ENCODE assay signal across 13 cellular contexts in the genomic region with DNA sequence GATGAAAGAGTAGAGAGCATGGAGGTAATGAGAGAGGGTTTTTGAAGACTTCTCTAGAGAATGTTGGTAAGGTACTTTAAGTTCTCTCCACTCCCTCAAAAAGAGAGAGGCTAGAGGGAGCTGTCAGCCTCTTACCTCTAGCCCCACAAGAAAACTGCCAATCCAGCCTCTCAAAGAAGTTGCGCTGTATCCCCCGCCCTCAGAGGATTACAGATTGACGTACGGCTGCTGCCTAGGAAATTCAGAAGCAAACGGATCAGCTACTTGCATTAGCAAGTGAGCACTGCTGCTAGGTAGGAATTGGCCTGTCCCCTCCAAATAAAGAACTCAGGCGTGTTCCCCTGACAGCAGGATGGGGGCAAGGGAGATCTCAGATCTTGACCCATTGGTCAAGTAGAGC. TPM values are rescaled to one million over a fixed set of nuclear protein-coding genes. Genes with fewer than 3 reads are reported as not detected.
DNase-seq lines count a peak whose midpoint lies in the region; ATAC-seq and TF ChIP-seq lines count a peak whose summit lies in the region.
"Had no signal": no experiment of that assay in that cellular context is flagged by ENCODE, and none has a peak within 500 bp of the region (broad histone marks: within the 10 kb centered on the region; RNA-seq: fewer than 3 reads in every experiment).

No MANE protein-coding gene starts in this region.

- no peak for DNase-seq in activated T-cell treated with anti-CD3 and anti-CD28 coated beads, Interleukin-2, amount 50 U/mL, for 24 hours
- no peak for DNase-seq in activated T-cell treated with anti-CD3 and anti-CD28 coated beads, Interleukin-2, amount 50 U/mL, for 1 hour
- peak; percentile 47 for DNase-seq in esophagus muscularis mucosa (ENCODE audit: extremely low spot score)
- DNase-seq in osteocyte (ENCODE audit: extremely low spot score, unreplicated experiment): peak; percentile 49
- DNase-seq in NCI-H774 (lab: John Stamatoyannopoulos, UW): no peak
- DNase-seq: 8988T; CD8-positive, alpha-beta T cell; HCEC 1CT had no signal

- H3K9me3 ChIP-seq in esophagus muscularis mucosa: no peaks in the 10 kb centered on the region

- H3K36me3 ChIP-seq in esophagus muscularis mucosa: peaks cover 0 to 20% (median 14%) of the 10 kb centered on the region in 4 donors

- H3K27ac ChIP-seq in esophagus muscularis mucosa (replicated peaks in 1 of 4): no peak overlapping the region
- H3K27ac ChIP-seq: BLaER1, HL-60 had no signal

- intact Hi-C loops in esophagus muscularis mucosa (cut with DNase I): no loop called here

- WGBS in esophagus muscularis mucosa: 94% methylated on average over 5 of the region's 6 CpGs

- ATAC-seq in GM21619 (IDR thresholded peaks at IDR 0.05; ENCODE audit: unreplicated experiment) (no peak), GM21390 (IDR thresholded peaks at IDR 0.05; ENCODE audit: unreplicated experiment) (no peak)
- ATAC-seq: CD8-positive, alpha-beta T cell; GM23338 had no signal

- TF ChIP-seq POLR2A in esophagus muscularis mucosa (IDR thresholded peaks at IDR 0.05; ENCODE audit: low read depth): no peak

- H3K4me1 Mint-ChIP-seq in activated T-cell treated with anti-CD3 and anti-CD28 coated beads, Interleukin-2, amount 50 U/mL, for 24 hours (ENCODE audit: low read depth): no peaks in the 10 kb centered on the region
- H3K4me1 Mint-ChIP-seq in osteocyte (ENCODE audit: unreplicated experiment): peaks cover 3% of the 10 kb centered on the region
- H3K4me1 Mint-ChIP-seq: GM23338 had no signal

- no peaks in the 10 kb centered on the region for H3K27me3 Mint-ChIP-seq in activated T-cell treated with anti-CD3 and anti-CD28 coated beads, Interleukin-2, amount 50 U/mL, for 24 hours
- H3K27me3 Mint-ChIP-seq in osteocyte (ENCODE audit: unreplicated experiment): no peaks in the 10 kb centered on the region

- no peaks in the 10 kb centered on the region for H3K4me1 ChIP-seq in esophagus muscularis mucosa
- H3K4me1 ChIP-seq: BLaER1 had no signal

- TF ChIP-seq EP300 in esophagus muscularis mucosa (IDR thresholded peaks at IDR 0.05): no peak

- no peak overlapping the region for H3K4me3 ChIP-seq in esophagus muscularis mucosa
- H3K4me3 ChIP-seq: BLaER1, GM23338 had no signal

- peaks cover 8% of the 10 kb centered on the region for H3K9me3 Mint-ChIP-seq in activated T-cell treated with anti-CD3 and anti-CD28 coated beads, Interleukin-2, amount 50 U/mL, for 24 hours
- H3K9me3 Mint-ChIP-seq in osteocyte (ENCODE audit: unreplicated experiment): no peaks in the 10 kb centered on the region

- no peaks in the 10 kb centered on the region for H3K27me3 ChIP-seq in esophagus muscularis mucosa
- H3K27me3 ChIP-seq: BLaER1 had no signal

- no peak for TF ChIP-seq CTCF in esophagus muscularis mucosa (IDR thresholded peaks at IDR 0.05)
- TF ChIP-seq CTCF in osteocyte (IDR thresholded peaks at IDR 0.05): no peak

- peaks cover 58% of the 10 kb centered on the region for H3K36me3 Mint-ChIP-seq in activated T-cell treated with anti-CD3 and anti-CD28 coated beads, Interleukin-2, amount 50 U/mL, for 24 hours (ENCODE audit: low read depth)
- peaks cover 19% of the 10 kb centered on the region for H3K36me3 Mint-ChIP-seq in osteocyte (ENCODE audit: unreplicated experiment)

- H3K4me3 Mint-ChIP-seq in activated T-cell treated with anti-CD3 and anti-CD28 coated beads, Interleukin-2, amount 50 U/mL, for 24 hours: no peak overlapping the region
- no peak overlapping the region for H3K4me3 Mint-ChIP-seq in osteocyte (ENCODE audit: unreplicated experiment)
- H3K4me3 Mint-ChIP-seq: CD8-positive, alpha-beta T cell; GM23338 had no signal

- H3K27ac Mint-ChIP-seq in activated T-cell treated with anti-CD3 and anti-CD28 coated beads, Interleukin-2, amount 50 U/mL, for 24 hours: peak overlapping the region; percentile 40
- H3K27ac Mint-ChIP-seq in osteocyte (ENCODE audit: unreplicated experiment): no peak overlapping the region
- H3K27ac Mint-ChIP-seq: CD8-positive, alpha-beta T cell; GM23338 had no signal

RNA-seq across cellular contexts. Expression of a gene that starts 34.2 kb away (rescaled TPM):
- total RNA-seq in esophagus muscularis mucosa (1 to 10 TPM in 3 of 4 donors, under 1 TPM in 1; 0.99 to 4.3 (median 1.5) TPM), osteocyte (1.6 and 2.3 TPM in 2 replicates)

Comparison
In these comparisons a context has a peak if more than half of its experiments do, and no peak if none do; other contexts are left out.
1. DNase-seq: peak in esophagus muscularis mucosa (single experiment) and osteocyte (single experiment); none in activated T-cell treated with anti-CD3 and anti-CD28 coated beads, Interleukin-2, amount 50 U/mL, for 24 hours (single experiment), activated T-cell treated with anti-CD3 and anti-CD28 coated beads, Interleukin-2, amount 50 U/mL, for 1 hour (single experiment) and NCI-H774 (single experiment).